16 cellular contexts compared by ENCODE assay signal in the genomic region with DNA sequence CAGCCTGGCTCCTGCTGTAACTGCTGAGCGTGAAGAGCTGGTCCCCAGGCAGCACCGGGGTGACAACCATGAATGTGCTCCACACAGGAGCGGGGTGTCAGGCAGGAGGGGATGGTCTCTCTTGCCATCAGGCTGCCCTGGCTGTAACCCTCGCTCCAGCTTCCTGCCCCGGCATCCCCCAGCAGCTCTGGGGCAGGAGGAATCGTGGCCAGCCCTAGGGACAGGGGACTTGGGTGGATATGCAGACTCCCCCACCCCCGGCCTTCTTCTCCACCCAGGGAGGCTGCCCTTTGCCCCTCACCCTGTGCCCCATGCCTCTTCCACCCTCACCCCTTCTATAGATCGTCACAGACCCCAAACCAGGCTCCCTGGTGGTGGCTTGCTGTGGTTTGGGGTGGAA.
DNase-seq lines count a peak whose midpoint lies in the region; ATAC-seq and TF ChIP-seq lines count a peak whose summit lies in the region.
"Had no signal": no experiment of that assay in that cellular context is flagged by ENCODE, and none has a peak within 500 bp of the region (broad histone marks: within the 10 kb centered on the region; RNA-seq: fewer than 3 reads in every experiment).

No MANE protein-coding gene starts in this region.

- no peaks in the 10 kb centered on the region for H3K36me3 ChIP-seq in WERI-Rb-1
- H3K36me3 ChIP-seq in lower lobe of right lung = no peaks in the 10 kb centered on the region
- H3K36me3 ChIP-seq: brain microvascular endothelial cell, SJSA1 had no signal

- intact Hi-C loops in cardiac septum (cut with DNase I) = no loop called here
- intact Hi-C loops in left ventricle myocardium superior (cut with micrococcal nuclease) = no loop called here
- intact Hi-C loops in lower lobe of right lung (cut with DNase I) = no loop called here

- H3K27ac ChIP-seq in WERI-Rb-1 (no peak overlapping the region), lower lobe of right lung (peak overlapping the region; percentile 70)
- H3K27ac ChIP-seq: brain microvascular endothelial cell had no signal

- H3K27me3 ChIP-seq in WERI-Rb-1 (ENCODE audit: insufficient read depth, low read depth, severe bottlenecking) = no peaks in the 10 kb centered on the region
- no peaks in the 10 kb centered on the region for H3K27me3 ChIP-seq in lower lobe of right lung (ENCODE audit: low read depth)
- H3K27me3 ChIP-seq: brain microvascular endothelial cell, SJSA1 had no signal

- DNase-seq in cardiac septum (ENCODE audit: low spot score) = peak; percentile 70
- DNase-seq in left ventricle myocardium superior = no peak
- peak; percentile 8 for DNase-seq in WERI-Rb-1
- no peak for DNase-seq in lower lobe of right lung
- DNase-seq in H4 (ENCODE audit: low spot score) = no peak
- no peak for DNase-seq in OCI-M2 (lab: John Stamatoyannopoulos, UW; ENCODE audit: unreplicated experiment)
- DNase-seq in nucleus accumbens (lab: John Stamatoyannopoulos, UW) = no peak
- DNase-seq in DMS 273 (lab: John Stamatoyannopoulos, UW; ENCODE audit: unreplicated experiment) = no peak
- DNase-seq: MV-4-11; NCI-H2081; NCI-H524 treated with DMSO at 0.1 percent for 48 hours; nephron progenitor cell; stimulated activated naive CD4-positive, alpha-beta T cell had no signal

- H3K9me3 ChIP-seq in WERI-Rb-1 (ENCODE audit: severe bottlenecking) (peaks cover 9% of the 10 kb centered on the region), lower lobe of right lung (no peaks in the 10 kb centered on the region)
- H3K9me3 ChIP-seq: SJSA1 had no signal

- ATAC-seq in left ventricle myocardium superior (no peak), lower lobe of right lung (no peak)
- ATAC-seq: esophagus mucosa had no signal

- no peaks in the 10 kb centered on the region for H3K4me1 ChIP-seq in lower lobe of right lung

- no peak for TF ChIP-seq CTCF in WERI-Rb-1 (IDR thresholded peaks at IDR 0.05; ENCODE audit: low read depth, low read length)
- no peak for TF ChIP-seq CTCF in lower lobe of right lung (IDR thresholded peaks at IDR 0.05)

- no peak overlapping the region for H3K4me3 ChIP-seq in WERI-Rb-1 (ENCODE audit: low read depth, low read length)
- no peak overlapping the region for H3K4me3 ChIP-seq in lower lobe of right lung
- H3K4me3 ChIP-seq: SJSA1 had no signal

Comparison
In these comparisons a context has a peak if more than half of its experiments do, and no peak if none do; other contexts are left out.
1. DNase-seq: peak in cardiac septum (single experiment) and WERI-Rb-1 (single experiment); none in left ventricle myocardium superior (single experiment), lower lobe of right lung (single experiment), H4 (single experiment), OCI-M2 (single experiment), nucleus accumbens (0 of 56) and DMS 273 (single experiment).